9 cellular contexts compared by ENCODE assay signal in the genomic region with DNA sequence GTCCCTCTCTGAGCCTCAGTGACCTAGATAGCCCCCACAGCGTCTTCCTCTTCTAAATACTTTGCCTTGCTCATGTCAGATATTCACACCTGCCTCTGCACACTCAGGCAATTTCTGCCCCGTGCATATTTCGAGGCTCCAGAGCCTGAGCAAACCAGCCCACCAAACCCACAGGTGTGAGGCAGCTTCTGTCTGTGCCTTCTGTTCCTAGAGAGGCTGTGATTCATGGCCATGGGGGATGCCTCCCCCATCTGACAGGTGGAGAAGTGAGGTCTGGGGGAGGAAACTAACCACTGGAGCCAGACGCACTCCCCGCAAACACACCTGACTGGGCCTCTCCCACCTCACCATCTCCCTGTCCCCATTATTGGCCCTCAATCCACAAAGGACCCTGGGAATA. TPM values are rescaled to one million over a fixed set of nuclear protein-coding genes. Genes with fewer than 3 reads are reported as not detected.
"Had no signal": no experiment of that assay in that cellular context is flagged by ENCODE, and none has a peak within 500 bp of the region (broad histone marks: within the 10 kb centered on the region; RNA-seq: fewer than 3 reads in every experiment).

No MANE protein-coding gene starts in this region.

- H3K27ac ChIP-seq: GM23248 had no signal

- H2AFZ ChIP-seq: GM23248 had no signal

- H3K4me3 ChIP-seq: GM23248, K562 had no signal

- H3K9ac ChIP-seq: GM23248 had no signal

- FAIRE-seq: H54, HTR-8/SVneo, K562 had no signal

- H3K4me3 Mint-ChIP-seq: H9 had no signal

- DNase-seq: GM23248, GOT3, H9, HCEC 1CT, IMR-90 had no signal

RNA-seq across cellular contexts. Expression of a gene that starts 42.7 kb away (rescaled TPM):
- total RNA-seq: GM23248, HT-29, IMR-90, K562 had no signal
- polyA plus RNA-seq: GM23248, IMR-90, K562 had no signal
